Comparison of ENCODE assay signal across 8 cellular contexts in genomic region chr20:34872604-34873224, GRCh38. TPM values are rescaled to one million over a fixed set of nuclear protein-coding genes. Genes with fewer than 3 reads are reported as not detected.
DNase-seq lines count a peak whose midpoint lies in the region; ATAC-seq and TF ChIP-seq lines count a peak whose summit lies in the region.

Gene GGT7 (minus strand): TSS chr20:34872856. CDS start chr20:34872815, 41 bp downstream.

- peak; percentile 67 to 70 for ATAC-seq in activated T-cell treated with anti-CD3 and anti-CD28 coated beads, Interleukin-2, amount 50 U/mL, for 4 hours

- H3K4me3 Mint-ChIP-seq in activated T-cell treated with anti-CD3 and anti-CD28 coated beads, Interleukin-2, amount 50 U/mL, for 4 hours, result peak within 1 kb of the TSS; percentile 86

- WGBS in esophagus muscularis mucosa, result 3% methylated on average over 28 of the region's 52 CpGs

- H3K9me3 Mint-ChIP-seq in activated T-cell treated with anti-CD3 and anti-CD28 coated beads, Interleukin-2, amount 50 U/mL, for 4 hours, result no peaks in the 10 kb centered on the region

- H3K4me3 ChIP-seq in esophagus muscularis mucosa (peak within 1 kb of the TSS; percentile 72 to 88 (median 80)), muscle layer of colon (ENCODE audit: low read depth in 1 of 2, low read length in 2 of 2) (peak within 1 kb of the TSS; percentile 84 to 85)

- H3K36me3 Mint-ChIP-seq in activated T-cell treated with anti-CD3 and anti-CD28 coated beads, Interleukin-2, amount 50 U/mL, for 4 hours (ENCODE audit: insufficient read depth), result no peaks in the 10 kb centered on the region

- H3K4me1 ChIP-seq in esophagus muscularis mucosa (peaks cover 24 to 62% (median 52%) of the 10 kb centered on the region in 4 donors), muscle layer of colon (ENCODE audit: insufficient read depth, low read length) (peaks cover 32% of the 10 kb centered on the region)

- H3K9ac ChIP-seq in muscle layer of colon (ENCODE audit: low read length), result peak within 1 kb of the TSS; percentile 61

- peak; percentile 60 for DNase-seq in SIG-M5 treated with dmso at 0.1 percent for 504 hours (lab: John Stamatoyannopoulos, UW; ENCODE audit: unreplicated experiment)
- no peak for DNase-seq in SIG-M5 (lab: John Stamatoyannopoulos, UW)
- peak; percentile 95 for DNase-seq in HuH-7.5 (ENCODE audit: low spot score)
- DNase-seq in OCI-M1 (lab: John Stamatoyannopoulos, UW), result peak; percentile 82
- DNase-seq in activated T-cell treated with anti-CD3 and anti-CD28 coated beads, Interleukin-2, amount 50 U/mL, for 4 hours, result peak; percentile 89
- peak; percentile 93 for DNase-seq in esophagus muscularis mucosa (ENCODE audit: extremely low spot score)
- peak; percentile 92 for DNase-seq in stimulated activated CD8-positive, alpha-beta memory T cell treated with anti-CD3 and anti-CD28 coated beads, Interleukin-4, amount 100 ng/mL, for 48 hours

- H3K9me3 ChIP-seq in esophagus muscularis mucosa (no peaks in the 10 kb centered on the region), muscle layer of colon (ENCODE audit: low read length) (no peaks in the 10 kb centered on the region)

- H3K27me3 ChIP-seq in esophagus muscularis mucosa (no peaks in the 10 kb centered on the region), muscle layer of colon (ENCODE audit: control insufficient read depth in 1 of 2, insufficient read depth in 2 of 2, low read length in 2 of 2) (no peaks in the 10 kb centered on the region)

- peaks cover 2% of the 10 kb centered on the region for H3K27me3 Mint-ChIP-seq in activated T-cell treated with anti-CD3 and anti-CD28 coated beads, Interleukin-2, amount 50 U/mL, for 4 hours (ENCODE audit: low read depth)

- TF ChIP-seq EP300 in esophagus muscularis mucosa (IDR thresholded peaks at IDR 0.05), result no peak

- peak within 1 kb of the TSS; percentile 80 to 87 (median 82) for H3K27ac ChIP-seq in esophagus muscularis mucosa (replicated peaks in 1 of 4)
- H3K27ac ChIP-seq in muscle layer of colon (ENCODE audit: low read depth, low read length), result peak within 1 kb of the TSS; percentile 51

- TF ChIP-seq CTCF in esophagus muscularis mucosa (IDR thresholded peaks at IDR 0.05), result peak; percentile 78 to 80 (median 79)

- TF ChIP-seq POLR2A in esophagus muscularis mucosa (IDR thresholded peaks at IDR 0.05; ENCODE audit: low read depth), result peak; percentile 50

- peaks cover 58% of the 10 kb centered on the region for H3K4me1 Mint-ChIP-seq in activated T-cell treated with anti-CD3 and anti-CD28 coated beads, Interleukin-2, amount 50 U/mL, for 4 hours (ENCODE audit: low read depth)

- no peaks in the 10 kb centered on the region for H3K36me3 ChIP-seq in esophagus muscularis mucosa
- peaks cover 5% of the 10 kb centered on the region for H3K36me3 ChIP-seq in muscle layer of colon (ENCODE audit: insufficient read depth, low read length)

- intact Hi-C loops in esophagus muscularis mucosa (cut with DNase I), result loop anchor here (1.0 to 5.0 kb wide), 3 partner anchors 40 to 220 kb away; partner anchors contain the start of gene TRPC4AP

RNA-seq across cellular contexts. Expression of gene GGT7, which starts in this region (rescaled TPM):
- total RNA-seq in activated T-cell treated with anti-CD3 and anti-CD28 coated beads, Interleukin-2, amount 50 U/mL, for 4 hours, result 10 to 100 TPM; 11.6 to 13.5 (median 13.2) TPM
- 10 to 100 TPM in 1 of 4 donors, 1 to 10 TPM in 3; 7.6 to 11.9 (median 9.4) TPM for total RNA-seq in esophagus muscularis mucosa
